ENCODE assay signal across 15 cellular contexts in the genomic region with DNA sequence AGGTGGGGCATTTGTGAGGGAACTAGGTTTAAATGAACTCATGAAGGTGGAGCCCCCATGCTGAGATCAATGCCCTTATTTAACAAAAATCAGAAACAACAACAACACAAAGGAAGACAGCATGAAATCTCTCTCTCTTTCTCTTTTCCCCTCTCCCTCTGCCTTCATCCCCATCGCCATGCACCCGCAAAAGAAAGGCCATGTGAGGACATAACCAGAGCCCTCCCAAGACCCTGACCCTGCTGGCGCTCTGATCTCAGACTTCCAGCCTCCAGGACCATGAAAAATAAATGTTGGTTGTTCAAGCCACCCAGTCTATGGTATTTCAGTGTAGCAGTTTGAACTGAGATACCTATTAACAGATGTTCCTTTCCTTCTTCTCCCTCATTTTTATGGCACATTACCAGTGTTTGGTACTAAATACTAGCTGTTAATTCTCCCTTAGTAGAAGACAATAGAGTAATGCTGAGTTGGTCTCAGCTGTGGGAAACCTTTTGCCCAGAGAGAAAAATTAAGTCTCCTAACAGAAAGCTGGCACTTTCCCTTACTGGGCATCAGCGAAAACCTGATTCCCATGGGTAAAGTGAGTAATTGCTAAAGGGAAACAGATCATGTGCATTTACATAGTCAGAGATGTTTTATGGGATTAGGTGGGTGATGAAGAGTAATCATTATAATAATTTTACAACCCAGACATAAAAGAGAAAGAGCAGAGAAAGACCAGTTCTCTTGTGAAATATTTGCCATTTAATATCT.
DNase-seq lines count a peak whose midpoint lies in the region; ATAC-seq, FAIRE-seq and TF ChIP-seq lines count a peak whose summit lies in the region.
"Had no signal": no experiment of that assay in that cellular context is flagged by ENCODE, and none has a peak within 500 bp of the region (broad histone marks: within the 10 kb centered on the region; RNA-seq: fewer than 3 reads in every experiment).

No MANE protein-coding gene starts in this region.

- no peak for ATAC-seq in GM12878
- ATAC-seq in gastroesophageal sphincter = no peak
- ATAC-seq: stimulated activated naive CD8-positive, alpha-beta T cell treated with anti-CD3 and anti-CD28 coated beads, Interleukin-15, amount 100 ng/mL, for 72 hours had no signal

- H3K79me2 ChIP-seq in GM23248 (ENCODE audit: insufficient read depth) (no peaks in the 10 kb centered on the region), GM12878 (ENCODE audit: control insufficient read depth, insufficient read depth, low read length) (no peaks in the 10 kb centered on the region; the same call in 1 of the 2 replicates)

- intact Hi-C loops in GM12878 (cut with micrococcal nuclease; ENCODE audit: unreplicated experiment) = no loop called here

- TF ChIP-seq EP300 in GM12878 (IDR thresholded peaks at IDR 0.05; ENCODE audit: borderline replicate concordance in 1 of 2, control insufficient read depth in 1 of 2, low read depth in 2 of 2, low read length in 2 of 2) (no peak), gastroesophageal sphincter (IDR thresholded peaks at IDR 0.05) (no peak)

- TF ChIP-seq POLR2A in GM12878 (IDR thresholded peaks at IDR 0.05; ENCODE audit: low read depth, low read length) (no peak), gastroesophageal sphincter (IDR thresholded peaks at IDR 0.05) (no peak)

- H3K9ac ChIP-seq in GM23248 = no peak overlapping the region
- H3K9ac ChIP-seq in GM12878 (ENCODE audit: control insufficient read depth, insufficient read depth, low read length) = 0 out of 2 replicates have a peak overlapping the region, but pooled peaks have one; percentile 19

- H3K36me3 ChIP-seq in GM23248 (ENCODE audit: low read depth) (no peaks in the 10 kb centered on the region), GM12878 (ENCODE audit: control insufficient read depth in 2 of 2, insufficient read depth in 2 of 2, low read length in 1 of 2) (no peaks in the 10 kb centered on the region), gastroesophageal sphincter (no peaks in the 10 kb centered on the region)

- H3K9me3 ChIP-seq in GM23248 (ENCODE audit: low read depth) (no peaks in the 10 kb centered on the region), GM12878 (replicated peaks; ENCODE audit: control insufficient read depth, insufficient read depth, low read length) (peaks cover 7% of the 10 kb centered on the region; the same call in 2 of the 3 replicates), gastroesophageal sphincter (no peaks in the 10 kb centered on the region)

- H2AFZ ChIP-seq in GM23248 (no peak overlapping the region), GM12878 (ENCODE audit: control insufficient read depth, low read depth, low read length) (peak overlapping the region; percentile 65)

- H3K27ac Mint-ChIP-seq in neural crest cell (ENCODE audit: unreplicated experiment) = peak overlapping the region; percentile 81
- H3K27ac Mint-ChIP-seq: activated CD4-positive, alpha-beta T cell treated with anti-CD3 and anti-CD28 coated beads for 36 hours had no signal

- H3K4me3 Mint-ChIP-seq in neural crest cell = no peak overlapping the region
- H3K4me3 Mint-ChIP-seq: activated CD4-positive, alpha-beta T cell treated with anti-CD3 and anti-CD28 coated beads for 36 hours; stimulated activated naive CD8-positive, alpha-beta T cell treated with anti-CD3 and anti-CD28 coated beads, Interleukin-15, amount 100 ng/mL, for 72 hours had no signal

- 62 to 66% methylated on average over 4 of the region's 4 CpGs for WGBS in GM23248 (ENCODE audit: low coverage in 1 of 2, low lambda C conversion rate in 2 of 2, missing lambda C conversion rate in 2 of 2), 2 experiments
- WGBS in GM12878 (ENCODE audit: insufficient coverage, insufficient replicate concordance, low lambda C conversion rate, missing lambda C conversion rate) = 73% methylated on average over 4 of the region's 4 CpGs
- 64 to 89% methylated on average over 1 to 4 of the region's 4 CpGs for WGBS in gastroesophageal sphincter (ENCODE audit: low coverage in 1 of 2), 2 donors

- H3K27ac ChIP-seq in GM23248 (peak overlapping the region; percentile 40), GM12878 (ENCODE audit: control insufficient read depth, insufficient read depth) (peak overlapping the region; percentile 50), gastroesophageal sphincter (no peak overlapping the region)

- H3K27me3 ChIP-seq in GM23248 (replicated peaks; ENCODE audit: insufficient read depth) = no peaks in the 10 kb centered on the region
- no peaks in the 10 kb centered on the region for H3K27me3 ChIP-seq in GM12878 (replicated peaks in 1 of 2; ENCODE audit: control insufficient read depth in 2 of 2, insufficient read depth in 2 of 2, low read length in 1 of 2)
- no peaks in the 10 kb centered on the region for H3K27me3 ChIP-seq in gastroesophageal sphincter

- no peak for FAIRE-seq in GM12878 (lab: Jason Lieb, UNC)

- H4K20me1 ChIP-seq in GM23248 (ENCODE audit: insufficient read depth) = no peaks in the 10 kb centered on the region
- no peaks in the 10 kb centered on the region for H4K20me1 ChIP-seq in GM12878 (ENCODE audit: control insufficient read depth, insufficient read depth)

- SMC1A ChIA-PET in GM12878 (lab: Charles Lee; ENCODE audit: uncharacterized antibody, unreplicated experiment) = interaction anchor here (1.3 to 6.4 kb wide), 8 partner anchors 15 to 75 kb away, joined by 3 to 26 read pairs (median 4); no protein-coding TSS in a partner anchor

- H3K4me2 ChIP-seq in GM23248 (ENCODE audit: unreplicated experiment) (peak overlapping the region; percentile 4), GM12878 (ENCODE audit: control insufficient read depth, insufficient read depth) (no peak overlapping the region)

- H3K4me3 ChIP-seq in GM23248 = no peak overlapping the region
- no peak overlapping the region for H3K4me3 ChIP-seq in GM12878
- no peak overlapping the region for H3K4me3 ChIP-seq in gastroesophageal sphincter

- no peaks in the 10 kb centered on the region for H3K9me2 ChIP-seq in GM23248 (ENCODE audit: insufficient read depth)

- no peaks in the 10 kb centered on the region for H3K27me3 Mint-ChIP-seq in neural crest cell (ENCODE audit: low read depth)
- H3K27me3 Mint-ChIP-seq: activated CD4-positive, alpha-beta T cell treated with anti-CD3 and anti-CD28 coated beads for 36 hours; stimulated activated naive CD8-positive, alpha-beta T cell treated with anti-CD3 and anti-CD28 coated beads, Interleukin-15, amount 100 ng/mL, for 72 hours had no signal

- in situ Hi-C loops in GM23248 (cut with MboI) (no loop called here), GM12878 (cut with MboI) (no loop called here), GM13977 (cut with MboI; ENCODE audit: low pct_unique_long_range_greater_than_20kb, low sequenced_read_pairs, unreplicated experiment) (no loop called here)

- peaks cover 29% of the 10 kb centered on the region for H3K4me1 Mint-ChIP-seq in neural crest cell

- TF ChIP-seq CTCF in GM12878 (IDR thresholded peaks at IDR 0.05 in 2 of 3, conservative IDR thresholded peaks at IDR 0.05 in 1 of 3; ENCODE audit: control insufficient read depth in 2 of 3, extremely low read depth in 1 of 3, insufficient read depth in 1 of 3, low read depth in 3 of 3, low read length in 3 of 3) (no peak), neural crest cell (conservative IDR thresholded peaks at IDR 0.05) (no peak), GM13977 (IDR thresholded peaks at IDR 0.05; ENCODE audit: extremely low read depth, insufficient read depth, missing control alignments) (no peak), gastroesophageal sphincter (IDR thresholded peaks at IDR 0.05) (no peak)

- no peak for TF ChIP-seq RAD21 in GM12878 (IDR thresholded peaks at IDR 0.05; ENCODE audit: insufficient read depth, low read depth, low read length)

- H3F3A ChIP-seq in GM23248 (ENCODE audit: insufficient read depth) = peaks cover 16% of the 10 kb centered on the region

- peaks cover 15% of the 10 kb centered on the region for H3K4me1 ChIP-seq in GM23248 (ENCODE audit: insufficient read depth)
- H3K4me1 ChIP-seq in GM12878 (ENCODE audit: control insufficient read depth, insufficient read depth, low read length) = peaks cover 59% of the 10 kb centered on the region
- H3K4me1 ChIP-seq in gastroesophageal sphincter = no peaks in the 10 kb centered on the region

- H3K36me3 Mint-ChIP-seq in neural crest cell (ENCODE audit: low read depth) = peaks cover 3% of the 10 kb centered on the region

- DNase-seq in AG08395 (ENCODE audit: low spot score) = peak; percentile 3
- DNase-seq in GM23248 = peak; percentile 74
- no peak for DNase-seq in GM12878 (ENCODE audit: low read depth, low spot score)
- no peak for DNase-seq in neural crest cell (ENCODE audit: low read depth, low spot score)
- DNase-seq in activated CD4-positive, alpha-beta T cell treated with anti-CD3 and anti-CD28 coated beads for 4 hours = no peak
- no peak for DNase-seq in GM13977 (ENCODE audit: low spot score)
- no peak for DNase-seq in activated CD4-positive, alpha-beta T cell treated with anti-CD3 and anti-CD28 coated beads, Interleukin-2, amount 50 U/mL, for 48 hours
- DNase-seq: activated CD4-positive, alpha-beta T cell treated with anti-CD3 and anti-CD28 coated beads for 36 hours; activated T-cell treated with anti-CD3 and anti-CD28 coated beads for 4 hours; hypothalamus; left ventricle myocardium superior; NCI-H2107; stimulated activated naive CD8-positive, alpha-beta T cell treated with anti-CD3 and anti-CD28 coated beads, Interleukin-15, amount 100 ng/mL, for 72 hours; T-helper 2 cell had no signal

- RAD21 ChIA-PET in GM12878 (lab: Charles Lee; ENCODE audit: unreplicated experiment) = interaction anchor here (0.7 to 2.7 kb wide), 6 partner anchors 29 to 130 kb away, joined by 3 to 6 read pairs (median 4); no protein-coding TSS in a partner anchor

- CTCF ChIA-PET in GM12878 (lab: Yijun Ruan, JAX) = interaction anchor here (0.9 kb wide), 1 partner anchor 30 kb away, joined by 6 read pairs; no protein-coding TSS in a partner anchor

- H3K9me3 Mint-ChIP-seq in neural crest cell = peaks cover 9% of the 10 kb centered on the region

- POLR2A ChIA-PET in GM12878 (lab: Charles Lee) = interaction anchor here (0.8 to 1.9 kb wide), 4 partner anchors 8 to 76 kb away, joined by 3 to 5 read pairs (median 4); no protein-coding TSS in a partner anchor

- BruUV-seq in GM12878 (replicated peaks; lab: Mats Ljungman, UMichigan) = no TSS peak

Comparison
In these comparisons a context has a peak if more than half of its experiments do, and no peak if none do; other contexts are left out.
1. DNase-seq: peak in AG08395 (single experiment) and GM23248 (single experiment); none in GM12878 (single experiment), neural crest cell (single experiment), activated CD4-positive, alpha-beta T cell treated with anti-CD3 and anti-CD28 coated beads for 4 hours (0 of 2), GM13977 (single experiment) and activated CD4-positive, alpha-beta T cell treated with anti-CD3 and anti-CD28 coated beads, Interleukin-2, amount 50 U/mL, for 48 hours (0 of 2).
2. H3K27ac ChIP-seq: peak in GM23248 (single experiment) and GM12878 (single experiment); none in gastroesophageal sphincter (0 of 4).